In genomic region chr7:77691892-77692491, GRCh38 we compare ENCODE assay signal across 1 cellular context.
TF ChIP-seq lines count a peak whose summit lies in the region.

No MANE protein-coding gene starts in this region.

TF ChIP-seq in HepG2, 621 proteins besides CTCF, POLR2A, EP300 and RAD21 (continued from another document and continues in another):
- TF ChIP-seq, protein P1, sequence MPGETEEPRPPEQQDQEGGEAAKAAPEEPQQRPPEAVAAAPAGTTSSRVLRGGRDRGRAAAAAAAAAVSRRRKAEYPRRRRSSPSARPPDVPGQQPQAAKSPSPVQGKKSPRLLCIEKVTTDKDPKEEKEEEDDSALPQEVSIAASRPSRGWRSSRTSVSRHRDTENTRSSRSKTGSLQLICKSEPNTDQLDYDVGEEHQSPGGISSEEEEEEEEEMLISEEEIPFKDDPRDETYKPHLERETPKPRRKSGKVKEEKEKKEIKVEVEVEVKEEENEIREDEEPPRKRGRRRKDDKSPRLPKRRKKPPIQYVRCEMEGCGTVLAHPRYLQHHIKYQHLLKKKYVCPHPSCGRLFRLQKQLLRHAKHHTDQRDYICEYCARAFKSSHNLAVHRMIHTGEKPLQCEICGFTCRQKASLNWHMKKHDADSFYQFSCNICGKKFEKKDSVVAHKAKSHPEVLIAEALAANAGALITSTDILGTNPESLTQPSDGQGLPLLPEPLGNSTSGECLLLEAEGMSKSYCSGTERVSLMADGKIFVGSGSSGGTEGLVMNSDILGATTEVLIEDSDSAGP (CRISPR knock-in tag; IDR thresholded peaks at IDR 0.05; ENCODE audit: borderline replicate concordance): no peak
- TF ChIP-seq ZNF12 (CRISPR knock-in tag; IDR thresholded peaks at IDR 0.05) (no peak), MAFK (conservative IDR thresholded peaks at IDR 0.05 in 1 of 2, IDR thresholded peaks at IDR 0.05 in 1 of 2; ENCODE audit: low read length in 2 of 2) (no peak), STAG1 (CRISPR knock-in tag; IDR thresholded peaks at IDR 0.05) (no peak), NFRKB (IDR thresholded peaks at IDR 0.05) (no peak), ZNF335 (CRISPR knock-in tag; IDR thresholded peaks at IDR 0.05) (no peak), ZNF792 (CRISPR knock-in tag; IDR thresholded peaks at IDR 0.05) (peak; percentile 31; the same call in 1 of the 2 replicates), JDP2 (CRISPR knock-in tag; IDR thresholded peaks at IDR 0.05; ENCODE audit: borderline replicate concordance) (no peak), ZNF737 (CRISPR knock-in tag; IDR thresholded peaks at IDR 0.05; ENCODE audit: borderline replicate concordance) (no peak), RBFOX2 (IDR thresholded peaks at IDR 0.05; ENCODE audit: low read depth, low read length) (no peak), POLR2AphosphoS2 (IDR thresholded peaks at IDR 0.05; ENCODE audit: low read depth, low read length) (no peak), ZNF605 (CRISPR knock-in tag; IDR thresholded peaks at IDR 0.05) (no peak), GATAD1 (CRISPR knock-in tag; IDR thresholded peaks at IDR 0.05) (0 out of 2 replicates have a peak, but pooled peaks have one; percentile 15), ZNF776 (CRISPR knock-in tag; IDR thresholded peaks at IDR 0.05) (no peak), ZNF350 (CRISPR knock-in tag; IDR thresholded peaks at IDR 0.05; ENCODE audit: borderline replicate concordance, low read depth) (no peak; the same call in 1 of the 2 replicates), ZNF629 (CRISPR knock-in tag; conservative IDR thresholded peaks at IDR 0.05) (0 out of 2 replicates have a peak, but pooled peaks have one; percentile 9), KDM3A (CRISPR knock-in tag; IDR thresholded peaks at IDR 0.05; ENCODE audit: low read depth) (no peak), HOXA9 (CRISPR knock-in tag; IDR thresholded peaks at IDR 0.05; ENCODE audit: borderline replicate concordance) (no peak), GLI4 (CRISPR knock-in tag; IDR thresholded peaks at IDR 0.05; ENCODE audit: borderline replicate concordance) (no peak), KDM4B (CRISPR knock-in tag; IDR thresholded peaks at IDR 0.05) (no peak), PHF21A (CRISPR knock-in tag; IDR thresholded peaks at IDR 0.05) (no peak), ATM (IDR thresholded peaks at IDR 0.05; ENCODE audit: borderline replicate concordance) (no peak), DMAP1 (CRISPR knock-in tag; IDR thresholded peaks at IDR 0.05) (no peak), TAF15 (IDR thresholded peaks at IDR 0.05; ENCODE audit: low read depth, low read length, poor library complexity, severe bottlenecking) (no peak), TAF1 (CRISPR knock-in tag; IDR thresholded peaks at IDR 0.05) (no peak), KDM5B (CRISPR knock-in tag; IDR thresholded peaks at IDR 0.05; ENCODE audit: borderline replicate concordance) (no peak), YY1 (IDR thresholded peaks at IDR 0.05; ENCODE audit: insufficient read depth, insufficient replicate concordance, low read depth, low read length) (no peak), ZNF720 (CRISPR knock-in tag; IDR thresholded peaks at IDR 0.05) (no peak), ZKSCAN5 (CRISPR knock-in tag; IDR thresholded peaks at IDR 0.05) (peak; percentile 75; the same call in 1 of the 2 replicates), ZNF207 (IDR thresholded peaks at IDR 0.05; ENCODE audit: borderline replicate concordance) (no peak), PHF8 (CRISPR knock-in tag; IDR thresholded peaks at IDR 0.05) (no peak), SP2 (CRISPR knock-in tag; IDR thresholded peaks at IDR 0.05) (no peak), AKNA (CRISPR knock-in tag; IDR thresholded peaks at IDR 0.05; ENCODE audit: borderline replicate concordance) (no peak), MYC (CRISPR knock-in tag; IDR thresholded peaks at IDR 0.05; ENCODE audit: borderline replicate concordance) (no peak), NFKB2 (CRISPR knock-in tag; IDR thresholded peaks at IDR 0.05; ENCODE audit: borderline replicate concordance) (no peak), ATRX (CRISPR knock-in tag; IDR thresholded peaks at IDR 0.05; ENCODE audit: borderline replicate concordance) (no peak), BATF2 (CRISPR knock-in tag; IDR thresholded peaks at IDR 0.05) (no peak), ZNF839 (CRISPR knock-in tag; IDR thresholded peaks at IDR 0.05; ENCODE audit: borderline replicate concordance) (no peak), MEIS2 (CRISPR knock-in tag; IDR thresholded peaks at IDR 0.05) (no peak), NR1H2 (CRISPR knock-in tag; IDR thresholded peaks at IDR 0.05; ENCODE audit: borderline replicate concordance, low read depth) (no peak), NR2F2 (IDR thresholded peaks at IDR 0.05; ENCODE audit: borderline replicate concordance, low read depth) (no peak), CBX5 (CRISPR knock-in tag; IDR thresholded peaks at IDR 0.05; ENCODE audit: borderline replicate concordance) (no peak), THAP9 (CRISPR knock-in tag; IDR thresholded peaks at IDR 0.05; ENCODE audit: borderline replicate concordance) (no peak), ZBTB8A (CRISPR knock-in tag; IDR thresholded peaks at IDR 0.05; ENCODE audit: borderline replicate concordance, low read depth) (no peak)
- TF ChIP-seq, protein P2, sequence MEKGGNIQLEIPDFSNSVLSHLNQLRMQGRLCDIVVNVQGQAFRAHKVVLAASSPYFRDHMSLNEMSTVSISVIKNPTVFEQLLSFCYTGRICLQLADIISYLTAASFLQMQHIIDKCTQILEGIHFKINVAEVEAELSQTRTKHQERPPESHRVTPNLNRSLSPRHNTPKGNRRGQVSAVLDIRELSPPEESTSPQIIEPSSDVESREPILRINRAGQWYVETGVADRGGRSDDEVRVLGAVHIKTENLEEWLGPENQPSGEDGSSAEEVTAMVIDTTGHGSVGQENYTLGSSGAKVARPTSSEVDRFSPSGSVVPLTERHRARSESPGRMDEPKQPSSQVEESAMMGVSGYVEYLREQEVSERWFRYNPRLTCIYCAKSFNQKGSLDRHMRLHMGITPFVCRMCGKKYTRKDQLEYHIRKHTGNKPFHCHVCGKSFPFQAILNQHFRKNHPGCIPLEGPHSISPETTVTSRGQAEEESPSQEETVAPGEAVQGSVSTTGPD (CRISPR knock-in tag; IDR thresholded peaks at IDR 0.05): no peak
- TF ChIP-seq, protein P3, sequence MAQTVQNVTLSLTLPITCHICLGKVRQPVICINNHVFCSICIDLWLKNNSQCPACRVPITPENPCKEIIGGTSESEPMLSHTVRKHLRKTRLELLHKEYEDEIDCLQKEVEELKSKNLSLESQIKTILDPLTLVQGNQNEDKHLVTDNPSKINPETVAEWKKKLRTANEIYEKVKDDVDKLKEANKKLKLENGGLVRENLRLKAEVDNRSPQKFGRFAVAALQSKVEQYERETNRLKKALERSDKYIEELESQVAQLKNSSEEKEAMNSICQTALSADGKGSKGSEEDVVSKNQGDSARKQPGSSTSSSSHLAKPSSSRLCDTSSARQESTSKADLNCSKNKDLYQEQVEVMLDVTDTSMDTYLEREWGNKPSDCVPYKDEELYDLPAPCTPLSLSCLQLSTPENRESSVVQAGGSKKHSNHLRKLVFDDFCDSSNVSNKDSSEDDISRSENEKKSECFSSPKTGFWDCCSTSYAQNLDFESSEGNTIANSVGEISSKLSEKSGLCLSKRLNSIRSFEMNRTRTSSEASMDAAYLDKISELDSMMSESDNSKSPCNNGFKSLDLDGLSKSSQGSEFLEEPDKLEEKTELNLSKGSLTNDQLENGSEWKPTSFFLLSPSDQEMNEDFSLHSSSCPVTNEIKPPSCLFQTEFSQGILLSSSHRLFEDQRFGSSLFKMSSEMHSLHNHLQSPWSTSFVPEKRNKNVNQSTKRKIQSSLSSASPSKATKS (CRISPR knock-in tag; IDR thresholded peaks at IDR 0.05): no peak
- TF ChIP-seq, protein P4, sequence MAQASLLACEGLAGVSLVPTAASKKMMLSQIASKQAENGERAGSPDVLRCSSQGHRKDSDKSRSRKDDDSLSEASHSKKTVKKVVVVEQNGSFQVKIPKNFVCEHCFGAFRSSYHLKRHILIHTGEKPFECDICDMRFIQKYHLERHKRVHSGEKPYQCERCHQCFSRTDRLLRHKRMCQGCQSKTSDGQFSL (CRISPR knock-in tag; IDR thresholded peaks at IDR 0.05): no peak
- TF ChIP-seq, protein P5, sequence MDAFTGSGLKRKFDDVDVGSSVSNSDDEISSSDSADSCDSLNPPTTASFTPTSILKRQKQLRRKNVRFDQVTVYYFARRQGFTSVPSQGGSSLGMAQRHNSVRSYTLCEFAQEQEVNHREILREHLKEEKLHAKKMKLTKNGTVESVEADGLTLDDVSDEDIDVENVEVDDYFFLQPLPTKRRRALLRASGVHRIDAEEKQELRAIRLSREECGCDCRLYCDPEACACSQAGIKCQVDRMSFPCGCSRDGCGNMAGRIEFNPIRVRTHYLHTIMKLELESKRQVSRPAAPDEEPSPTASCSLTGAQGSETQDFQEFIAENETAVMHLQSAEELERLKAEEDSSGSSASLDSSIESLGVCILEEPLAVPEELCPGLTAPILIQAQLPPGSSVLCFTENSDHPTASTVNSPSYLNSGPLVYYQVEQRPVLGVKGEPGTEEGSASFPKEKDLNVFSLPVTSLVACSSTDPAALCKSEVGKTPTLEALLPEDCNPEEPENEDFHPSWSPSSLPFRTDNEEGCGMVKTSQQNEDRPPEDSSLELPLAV (CRISPR knock-in tag; conservative IDR thresholded peaks at IDR 0.05; ENCODE audit: low read depth): no peak
- TF ChIP-seq, protein P6, sequence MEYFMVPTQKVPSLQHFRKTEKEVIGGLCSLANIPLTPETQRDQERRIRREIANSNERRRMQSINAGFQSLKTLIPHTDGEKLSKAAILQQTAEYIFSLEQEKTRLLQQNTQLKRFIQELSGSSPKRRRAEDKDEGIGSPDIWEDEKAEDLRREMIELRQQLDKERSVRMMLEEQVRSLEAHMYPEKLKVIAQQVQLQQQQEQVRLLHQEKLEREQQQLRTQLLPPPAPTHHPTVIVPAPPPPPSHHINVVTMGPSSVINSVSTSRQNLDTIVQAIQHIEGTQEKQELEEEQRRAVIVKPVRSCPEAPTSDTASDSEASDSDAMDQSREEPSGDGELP (IDR thresholded peaks at IDR 0.05; ENCODE audit: borderline replicate concordance, low read depth): no peak
- TF ChIP-seq, protein P7, sequence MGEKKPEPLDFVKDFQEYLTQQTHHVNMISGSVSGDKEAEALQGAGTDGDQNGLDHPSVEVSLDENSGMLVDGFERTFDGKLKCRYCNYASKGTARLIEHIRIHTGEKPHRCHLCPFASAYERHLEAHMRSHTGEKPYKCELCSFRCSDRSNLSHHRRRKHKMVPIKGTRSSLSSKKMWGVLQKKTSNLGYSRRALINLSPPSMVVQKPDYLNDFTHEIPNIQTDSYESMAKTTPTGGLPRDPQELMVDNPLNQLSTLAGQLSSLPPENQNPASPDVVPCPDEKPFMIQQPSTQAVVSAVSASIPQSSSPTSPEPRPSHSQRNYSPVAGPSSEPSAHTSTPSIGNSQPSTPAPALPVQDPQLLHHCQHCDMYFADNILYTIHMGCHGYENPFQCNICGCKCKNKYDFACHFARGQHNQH (CRISPR knock-in tag; IDR thresholded peaks at IDR 0.05): peak; percentile 22; the same call in 1 of the 2 replicates
